In the genomic region with DNA sequence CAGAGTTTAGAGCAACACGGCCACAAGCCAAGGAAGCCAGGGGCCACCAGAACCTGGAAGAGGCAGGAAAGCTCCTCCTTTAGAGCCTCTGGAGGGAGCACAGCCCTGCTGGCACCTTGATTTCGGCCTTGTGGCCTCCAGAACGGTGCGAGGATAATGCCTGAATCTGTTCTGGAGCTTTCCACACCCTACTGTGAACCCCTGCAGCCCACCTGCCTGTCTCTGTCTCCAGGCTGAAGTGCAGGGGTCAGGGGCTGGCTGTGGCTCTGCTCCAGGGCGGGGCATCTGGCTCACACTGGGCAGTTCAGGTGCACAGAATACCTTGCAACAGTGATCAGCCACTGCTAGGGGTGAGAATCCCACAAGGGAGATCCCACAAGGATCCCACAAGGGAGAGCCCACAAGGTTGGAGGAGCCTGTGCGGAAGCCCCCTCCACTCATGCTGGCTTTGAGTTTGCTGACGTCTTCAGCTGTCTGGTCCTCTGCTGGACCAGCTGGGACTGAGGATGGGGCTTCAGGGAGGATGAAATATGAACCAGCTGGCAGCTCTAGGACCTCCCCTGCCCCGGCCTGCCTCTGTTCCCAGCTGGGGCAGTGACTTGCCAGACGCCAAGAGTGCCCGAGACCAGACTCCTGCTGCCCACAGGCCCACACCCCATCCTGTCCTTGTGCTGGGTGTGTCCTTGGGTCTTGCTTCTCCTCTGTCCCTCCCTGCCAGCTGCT, we compare ENCODE assay signal across 19 cellular contexts. TPM values are rescaled to one million over a fixed set of nuclear protein-coding genes. Genes with fewer than 3 reads are reported as not detected.
"Had no signal": no experiment of that assay in that cellular context is flagged by ENCODE, and none has a peak within 500 bp of the region (broad histone marks: within the 10 kb centered on the region; RNA-seq: fewer than 3 reads in every experiment).

No MANE protein-coding gene starts in this region.

- H3K9me3 Mint-ChIP-seq: activated CD4-positive, alpha-beta memory T cell treated with anti-CD3 and anti-CD28 coated beads, Interleukin-2, amount 10 ng/mL, durations not matched to agents 7 days and 5 days; activated naive CD4-positive, alpha-beta T cell treated with anti-CD3 and anti-CD28 coated beads for 36 hours; central memory CD8-positive, alpha-beta T cell; dendritic cell treated with granulocyte-macrophage colony-stimulating factor and Interleukin-4, amounts not matched to agents 40 ng/mL and 50 ng/mL, for 4 days; immature natural killer cell; memory B cell; neural crest cell; stimulated activated naive B cell treated with anti-CD40 and anti-IgM and Interleukin-4, amounts not matched to agents 10 μg/mL and 1 μg/mL and 100 μg/mL, for 72 hours had no signal

- H3K4me3 ChIP-seq: adrenal gland, left lung, pancreas, vagina had no signal

- H3K4me1 ChIP-seq: adrenal gland, pancreas, vagina had no signal

- H3K36me3 Mint-ChIP-seq: immature natural killer cell; memory B cell; stimulated activated naive B cell treated with anti-CD40 and anti-IgM and Interleukin-4, amounts not matched to agents 10 μg/mL and 1 μg/mL and 100 μg/mL, for 72 hours had no signal

- ATAC-seq: activated CD4-positive, alpha-beta T cell treated with anti-CD3 and anti-CD28 coated beads for 36 hours; left lung; pancreas; stimulated activated naive B cell treated with anti-CD40 and anti-IgM and Interleukin-4, amounts not matched to agents 10 μg/mL and 1 μg/mL and 100 μg/mL, for 72 hours had no signal

- H3K27me3 ChIP-seq: adrenal gland, pancreas, vagina had no signal

- H3K36me3 ChIP-seq: adrenal gland, left lung, pancreas, vagina had no signal

- H3K27ac ChIP-seq: adrenal gland, left lung, pancreas, vagina had no signal

- H3K4me1 Mint-ChIP-seq: activated CD4-positive, alpha-beta memory T cell treated with anti-CD3 and anti-CD28 coated beads, Interleukin-2, amount 10 ng/mL, durations not matched to agents 7 days and 5 days; activated CD4-positive, alpha-beta T cell treated with anti-CD3 and anti-CD28 coated beads for 36 hours; central memory CD8-positive, alpha-beta T cell; memory B cell; stimulated activated naive B cell treated with anti-CD40 and anti-IgM and Interleukin-4, amounts not matched to agents 10 μg/mL and 1 μg/mL and 100 μg/mL, for 72 hours had no signal

- H3K27ac Mint-ChIP-seq: activated CD4-positive, alpha-beta memory T cell treated with anti-CD3 and anti-CD28 coated beads, Interleukin-2, amount 10 ng/mL, durations not matched to agents 7 days and 5 days; activated CD4-positive, alpha-beta T cell treated with anti-CD3 and anti-CD28 coated beads for 36 hours; activated naive CD4-positive, alpha-beta T cell treated with anti-CD3 and anti-CD28 coated beads for 36 hours; dendritic cell treated with granulocyte-macrophage colony-stimulating factor and Interleukin-4, amounts not matched to agents 40 ng/mL and 50 ng/mL, for 4 days; immature natural killer cell; memory B cell; stimulated activated naive B cell treated with anti-CD40 and anti-IgM and Interleukin-4, amounts not matched to agents 10 μg/mL and 1 μg/mL and 100 μg/mL, for 72 hours had no signal

- H3K9me3 ChIP-seq: adrenal gland, left lung, pancreas, vagina had no signal

- H3K4me3 Mint-ChIP-seq: activated CD4-positive, alpha-beta memory T cell treated with anti-CD3 and anti-CD28 coated beads, Interleukin-2, amount 10 ng/mL, durations not matched to agents 7 days and 5 days; activated CD4-positive, alpha-beta T cell treated with anti-CD3 and anti-CD28 coated beads for 36 hours; activated naive CD4-positive, alpha-beta T cell treated with anti-CD3 and anti-CD28 coated beads for 36 hours; central memory CD8-positive, alpha-beta T cell; dendritic cell treated with granulocyte-macrophage colony-stimulating factor and Interleukin-4, amounts not matched to agents 40 ng/mL and 50 ng/mL, for 4 days; immature natural killer cell; memory B cell; neural crest cell; stimulated activated naive B cell treated with anti-CD40 and anti-IgM and Interleukin-4, amounts not matched to agents 10 μg/mL and 1 μg/mL and 100 μg/mL, for 72 hours had no signal

- DNase-seq: activated CD4-positive, alpha-beta memory T cell treated with anti-CD3 and anti-CD28 coated beads, Interleukin-2, amount 10 ng/mL, durations not matched to agents 7 days and 5 days; activated CD4-positive, alpha-beta T cell treated with anti-CD3 and anti-CD28 coated beads for 36 hours; activated naive CD4-positive, alpha-beta T cell treated with anti-CD3 and anti-CD28 coated beads for 36 hours; immature natural killer cell; left lung; small intestine; stimulated activated naive B cell treated with anti-CD40 and anti-IgM and Interleukin-4, amounts not matched to agents 10 μg/mL and 1 μg/mL and 100 μg/mL, for 72 hours; T-helper 9 cell had no signal

RNA-seq across cellular contexts. Expression of a gene that starts 56.4 kb away (rescaled TPM):
- total RNA-seq: activated CD4-positive, alpha-beta memory T cell treated with anti-CD3 and anti-CD28 coated beads, Interleukin-2, amount 10 ng/mL, durations not matched to agents 7 days and 5 days; activated CD4-positive, alpha-beta T cell treated with anti-CD3 and anti-CD28 coated beads for 36 hours; activated naive CD4-positive, alpha-beta T cell treated with anti-CD3 and anti-CD28 coated beads for 36 hours; adrenal gland; glomerular endothelial cell; left lung; neural crest cell; pancreas; renal cortical epithelial cell; SK-MEL-5; vagina had no signal
- polyA plus RNA-seq: adrenal gland, esophagus, immature natural killer cell, pancreas, small intestine had no signal
